ENCODE assay signal across 8 cellular contexts in the genomic region with DNA sequence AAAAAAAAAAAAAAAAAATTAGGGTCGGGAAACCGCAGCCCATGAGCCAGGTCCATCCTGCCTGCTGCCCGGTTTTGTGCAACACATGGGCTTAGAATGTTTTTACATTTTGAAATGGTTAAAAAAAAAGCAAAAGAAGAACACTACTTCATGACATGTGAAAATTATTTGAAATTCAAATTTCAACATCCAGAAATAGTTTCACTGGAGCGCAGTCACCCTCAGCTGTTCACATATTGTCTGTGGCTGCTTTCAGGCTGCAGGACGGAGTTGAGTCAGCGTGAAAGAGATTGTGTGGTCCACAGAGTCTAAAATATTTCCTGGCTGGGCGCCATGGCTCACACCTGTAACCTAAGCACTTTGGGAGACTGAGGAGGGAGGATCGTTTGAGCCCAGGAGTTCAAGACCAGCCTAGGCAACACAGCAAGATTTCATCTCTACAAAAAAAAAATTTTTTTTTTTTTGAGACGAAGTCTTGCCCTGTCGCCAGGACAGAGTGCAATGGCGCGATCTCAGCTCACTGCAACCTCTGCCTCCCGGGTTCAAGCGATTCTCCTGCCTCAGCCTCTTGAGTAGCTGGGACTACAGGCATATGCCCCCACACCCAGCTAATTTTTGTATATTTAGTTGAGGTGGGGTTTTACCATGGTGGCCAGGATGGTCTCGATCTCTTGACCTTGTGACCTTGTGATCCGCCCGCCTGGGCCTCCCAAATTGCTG.
A peak's percentile ranks its signal among the peaks of the same experiment; 100 is the strongest.
DNase-seq lines count a peak whose midpoint lies in the region; ATAC-seq and TF ChIP-seq lines count a peak whose summit lies in the region.

No MANE protein-coding gene starts in this region.

- no peak overlapping the region for H3K4me3 Mint-ChIP-seq in activated naive CD4-positive, alpha-beta T cell treated with anti-CD3 and anti-CD28 coated beads, Interleukin-2, amount 10 ng/mL, durations not matched to agents 7 days and 5 days

- peaks cover 5% of the 10 kb centered on the region for H3K27me3 ChIP-seq in foreskin keratinocyte

- peaks cover 22% of the 10 kb centered on the region for H3K4me1 Mint-ChIP-seq in activated naive CD4-positive, alpha-beta T cell treated with anti-CD3 and anti-CD28 coated beads, Interleukin-2, amount 10 ng/mL, durations not matched to agents 7 days and 5 days

- TF ChIP-seq POLR2A in GM18505 (IDR thresholded peaks at IDR 0.05; ENCODE audit: borderline replicate concordance, extremely low read depth, insufficient read depth, insufficient read length) = no peak

- no peak overlapping the region for H3K27ac ChIP-seq in foreskin keratinocyte

- CTCF ChIA-PET in activated naive CD4-positive, alpha-beta T cell treated with anti-CD3 and anti-CD28 coated beads, Interleukin-2, amount 10 ng/mL, durations not matched to agents 7 days and 5 days (lab: Charles Lee) = no interaction called here

- ATAC-seq in GM18505 (IDR thresholded peaks at IDR 0.05; ENCODE audit: unreplicated experiment) = peak; percentile 77
- ATAC-seq in GM21447 (IDR thresholded peaks at IDR 0.05; ENCODE audit: unreplicated experiment) = peak; percentile 85
- peak; percentile 82 for ATAC-seq in HG03571 (IDR thresholded peaks at IDR 0.05; ENCODE audit: unreplicated experiment)
- peak; percentile 71 for ATAC-seq in foreskin keratinocyte

- H3K27me3 Mint-ChIP-seq in activated naive CD4-positive, alpha-beta T cell treated with anti-CD3 and anti-CD28 coated beads, Interleukin-2, amount 10 ng/mL, durations not matched to agents 7 days and 5 days = peaks cover 51% of the 10 kb centered on the region

- peak; percentile 62 to 83 for DNase-seq in foreskin keratinocyte
- DNase-seq in activated effector memory CD4-positive, alpha-beta T cell treated with Interleukin-2 at 50 U/mL for 16 hours = no peak
- no peak for DNase-seq in mesenteric fat pad (ENCODE audit: low spot score)
- no peak for DNase-seq in activated naive CD4-positive, alpha-beta T cell treated with anti-CD3 and anti-CD28 coated beads, Interleukin-2, amount 10 ng/mL, durations not matched to agents 7 days and 5 days
- no peak for DNase-seq in DMS79 (lab: John Stamatoyannopoulos, UW)

- no peak for TF ChIP-seq CTCF in foreskin keratinocyte (conservative IDR thresholded peaks at IDR 0.05)

- H3K9me3 Mint-ChIP-seq in activated naive CD4-positive, alpha-beta T cell treated with anti-CD3 and anti-CD28 coated beads, Interleukin-2, amount 10 ng/mL, durations not matched to agents 7 days and 5 days = peaks cover 9% of the 10 kb centered on the region

- H3K27ac Mint-ChIP-seq in activated naive CD4-positive, alpha-beta T cell treated with anti-CD3 and anti-CD28 coated beads, Interleukin-2, amount 10 ng/mL, durations not matched to agents 7 days and 5 days = no peak overlapping the region

- no peaks in the 10 kb centered on the region for H3K4me1 ChIP-seq in foreskin keratinocyte

- H3K36me3 Mint-ChIP-seq in activated naive CD4-positive, alpha-beta T cell treated with anti-CD3 and anti-CD28 coated beads, Interleukin-2, amount 10 ng/mL, durations not matched to agents 7 days and 5 days = no peaks in the 10 kb centered on the region

Comparison
In these comparisons a context has a peak if more than half of its experiments do, and no peak if none do; other contexts are left out.
1. DNase-seq: peak in foreskin keratinocyte (2 of 2); none in activated effector memory CD4-positive, alpha-beta T cell treated with Interleukin-2 at 50 U/mL for 16 hours (single experiment), mesenteric fat pad (single experiment), activated naive CD4-positive, alpha-beta T cell treated with anti-CD3 and anti-CD28 coated beads, Interleukin-2, amount 10 ng/mL, durations not matched to agents 7 days and 5 days (single experiment) and DMS79 (single experiment).
2. Peak in every context shown above with its lines, with median percentiles within 50 percentile points of each other: ATAC-seq.